36 cellular contexts compared by ENCODE assay signal in the genomic region with DNA sequence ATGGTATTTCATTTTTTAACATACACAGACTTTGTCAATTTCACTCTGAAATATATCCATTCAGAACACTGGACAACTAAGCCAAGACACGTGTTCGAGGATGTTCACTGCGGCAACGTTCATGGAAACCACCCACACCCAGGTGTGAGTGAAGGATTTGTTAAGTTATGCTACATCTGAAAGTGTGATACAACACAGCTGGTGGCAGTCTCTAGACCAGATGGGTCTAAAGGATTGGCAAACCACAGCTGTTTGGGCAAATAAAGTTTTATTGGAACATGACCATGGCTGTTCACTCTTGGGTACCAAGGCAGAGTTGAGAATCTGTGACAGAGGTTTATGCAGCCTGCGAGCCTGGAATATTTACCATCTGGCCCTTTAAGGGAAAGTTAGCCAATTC. TPM values are rescaled to one million over a fixed set of nuclear protein-coding genes. Genes with fewer than 3 reads are reported as not detected.
"Had no signal": no experiment of that assay in that cellular context is flagged by ENCODE, and none has a peak within 500 bp of the region (broad histone marks: within the 10 kb centered on the region; RNA-seq: fewer than 3 reads in every experiment).

No MANE protein-coding gene starts in this region.

- H3K4me1 ChIP-seq: adrenal gland, body of pancreas, esophagus muscularis mucosa, foreskin keratinocyte, gastroesophageal sphincter, heart right ventricle had no signal

- H3K27me3 ChIP-seq: adrenal gland, body of pancreas, esophagus muscularis mucosa, foreskin keratinocyte, gastroesophageal sphincter, heart right ventricle had no signal

- H3K9me3 Mint-ChIP-seq: activated B cell treated with CpG ODN at 0.5 μM for 24 hours; activated CD4-positive, alpha-beta memory T cell treated with anti-CD3 and anti-CD28 coated beads for 36 hours; activated CD4-positive, alpha-beta T cell treated with anti-CD3 and anti-CD28 coated beads, Interleukin-2, amount 10 ng/mL, durations not matched to agents 24 days and 14 days; activated naive CD4-positive, alpha-beta T cell treated with anti-CD3 and anti-CD28 coated beads for 36 hours; activated naive CD4-positive, alpha-beta T cell treated with anti-CD3 and anti-CD28 coated beads, Interleukin-2, amount 50 U/mL, for 24 hours; activated naive CD8-positive, alpha-beta T cell treated with anti-CD3 and anti-CD28 coated beads for 36 hours; activated naive CD8-positive, alpha-beta T cell treated with anti-CD3 and anti-CD28 coated beads, Interleukin-2, amount 50 U/mL, for 24 hours; activated T-helper 1 cell treated with anti-CD3 and anti-CD28 coated beads, Interleukin-12 subunit alpha, Interleukin-12 subunit beta, Interleukin-2, Interleukin-4 antibody, amounts not matched to agents 30 ng/mL and 10 ng/mL and 1 ng/mL, durations not matched to agents 14 hours and 24 hours and 36 hours; activated T-helper 2 cell treated with anti-CD3 and anti-CD28 coated beads, Interferon-gamma antibody, Interleukin-2, Interleukin-4, amounts not matched to agents 10 μg/mL and 5 μg/mL and 100 μg/mL, durations not matched to agents 14 hours and 24 hours and 36 hours; effector memory CD8-positive, alpha-beta T cell; T-helper 2 cell treated with Interferon-gamma antibody and Interleukin-4, amounts not matched to agents 5 μg/mL and 100 μg/mL, for 36 hours had no signal

- H3K9me3 ChIP-seq: adrenal gland, body of pancreas, esophagus muscularis mucosa, gastroesophageal sphincter, heart right ventricle had no signal

- DNase-seq: activated B cell treated with CpG ODN at 0.5 μM for 24 hours; activated CD4-positive, alpha-beta memory T cell treated with anti-CD3 and anti-CD28 coated beads for 36 hours; activated CD4-positive, alpha-beta T cell treated with anti-CD3 and anti-CD28 coated beads, Interleukin-2, amount 10 ng/mL, durations not matched to agents 24 days and 14 days; activated CD8-positive, alpha-beta memory T cell treated with anti-CD3 and anti-CD28 coated beads, Interleukin-2, amount 10 ng/mL, durations not matched to agents 7 days and 5 days; activated CD8-positive, alpha-beta memory T cell treated with anti-CD3 and anti-CD28 coated beads, Interleukin-2, amount 50 U/mL, for 4 hours; activated CD8-positive, alpha-beta T cell treated with anti-CD3 and anti-CD28 coated beads, Interleukin-2, amount 10 ng/mL, durations not matched to agents 7 days and 5 days; activated effector memory CD4-positive, alpha-beta T cell treated with anti-CD3 and anti-CD28 coated beads, Interleukin-2, amount 50 U/mL, for 16 hours; activated naive CD4-positive, alpha-beta T cell treated with anti-CD3 and anti-CD28 coated beads for 36 hours; activated naive CD8-positive, alpha-beta T cell treated with anti-CD3 and anti-CD28 coated beads for 36 hours; activated naive CD8-positive, alpha-beta T cell treated with anti-CD3 and anti-CD28 coated beads, Interleukin-2, amount 50 U/mL, for 24 hours; activated T-cell treated with anti-CD3 and anti-CD28 coated beads, Interleukin-2, amount 50 U/mL, for 1 hour; activated T-cell treated with anti-CD3 and anti-CD28 coated beads, Interleukin-2, amount 50 U/mL, for 48 hours; adrenal gland; amygdala; body of pancreas; caudate nucleus; cortex of kidney; dermis blood vessel endothelial cell; effector CD4-positive, alpha-beta T cell; effector memory CD8-positive, alpha-beta T cell; erythroblast; foreskin keratinocyte; heart right ventricle; T-helper 17 cell; T1000; WERI-Rb-1 had no signal

- ATAC-seq: activated CD4-positive, CD25-positive, alpha-beta regulatory T cell treated with anti-CD3 and anti-CD28 coated beads, Interleukin-2, amount 50 U/mL, for 24 hours; activated CD8-positive, alpha-beta memory T cell treated with anti-CD3 and anti-CD28 coated beads, Interleukin-2, amount 10 ng/mL, durations not matched to agents 7 days and 5 days; activated CD8-positive, alpha-beta T cell treated with anti-CD3 and anti-CD28 coated beads, Interleukin-2, amount 10 ng/mL, durations not matched to agents 7 days and 5 days; activated naive CD8-positive, alpha-beta T cell treated with anti-CD3 and anti-CD28 coated beads, Interleukin-2, amount 50 U/mL, for 24 hours; body of pancreas; effector memory CD8-positive, alpha-beta T cell; foreskin keratinocyte; gastroesophageal sphincter; heart right ventricle; T-helper 17 cell had no signal

- H3K36me3 ChIP-seq: adrenal gland, esophagus muscularis mucosa, gastroesophageal sphincter, heart right ventricle, WERI-Rb-1 had no signal

- H3K4me3 ChIP-seq: adrenal gland, body of pancreas, esophagus muscularis mucosa, gastroesophageal sphincter, heart right ventricle had no signal

- H3K4me1 Mint-ChIP-seq: activated B cell treated with CpG ODN at 0.5 μM for 24 hours; activated CD4-positive, alpha-beta T cell treated with anti-CD3 and anti-CD28 coated beads, Interleukin-2, amount 10 ng/mL, durations not matched to agents 24 days and 14 days; activated CD8-positive, alpha-beta memory T cell treated with anti-CD3 and anti-CD28 coated beads, Interleukin-2, amount 10 ng/mL, durations not matched to agents 7 days and 5 days; activated naive CD4-positive, alpha-beta T cell treated with anti-CD3 and anti-CD28 coated beads, Interleukin-2, amount 50 U/mL, for 24 hours; activated naive CD8-positive, alpha-beta T cell treated with anti-CD3 and anti-CD28 coated beads for 36 hours; activated naive CD8-positive, alpha-beta T cell treated with anti-CD3 and anti-CD28 coated beads, Interleukin-2, amount 50 U/mL, for 24 hours had no signal

- H3K27ac Mint-ChIP-seq: activated B cell treated with CpG ODN at 0.5 μM for 24 hours; activated CD4-positive, alpha-beta memory T cell treated with anti-CD3 and anti-CD28 coated beads for 36 hours; activated CD4-positive, alpha-beta T cell treated with anti-CD3 and anti-CD28 coated beads, Interleukin-2, amount 10 ng/mL, durations not matched to agents 24 days and 14 days; activated CD8-positive, alpha-beta memory T cell treated with anti-CD3 and anti-CD28 coated beads, Interleukin-2, amount 10 ng/mL, durations not matched to agents 7 days and 5 days; activated CD8-positive, alpha-beta T cell treated with anti-CD3 and anti-CD28 coated beads, Interleukin-2, amount 10 ng/mL, durations not matched to agents 7 days and 5 days; activated naive CD4-positive, alpha-beta T cell treated with anti-CD3 and anti-CD28 coated beads for 36 hours; activated naive CD4-positive, alpha-beta T cell treated with anti-CD3 and anti-CD28 coated beads, Interleukin-2, amount 50 U/mL, for 24 hours; activated naive CD8-positive, alpha-beta T cell treated with anti-CD3 and anti-CD28 coated beads for 36 hours; activated naive CD8-positive, alpha-beta T cell treated with anti-CD3 and anti-CD28 coated beads, Interleukin-2, amount 50 U/mL, for 24 hours; activated T-helper 1 cell treated with anti-CD3 and anti-CD28 coated beads, Interleukin-12 subunit alpha, Interleukin-12 subunit beta, Interleukin-2, Interleukin-4 antibody, amounts not matched to agents 30 ng/mL and 10 ng/mL and 1 ng/mL, durations not matched to agents 14 hours and 24 hours and 36 hours; activated T-helper 2 cell treated with anti-CD3 and anti-CD28 coated beads, Interferon-gamma antibody, Interleukin-2, Interleukin-4, amounts not matched to agents 10 μg/mL and 5 μg/mL and 100 μg/mL, durations not matched to agents 14 hours and 24 hours and 36 hours; effector memory CD8-positive, alpha-beta T cell; T-helper 17 cell; T-helper 2 cell treated with Interferon-gamma antibody and Interleukin-4, amounts not matched to agents 5 μg/mL and 100 μg/mL, for 36 hours had no signal

- H3K27me3 Mint-ChIP-seq: activated B cell treated with CpG ODN at 0.5 μM for 24 hours; activated CD4-positive, alpha-beta memory T cell treated with anti-CD3 and anti-CD28 coated beads for 36 hours; activated CD4-positive, alpha-beta T cell treated with anti-CD3 and anti-CD28 coated beads, Interleukin-2, amount 10 ng/mL, durations not matched to agents 24 days and 14 days; activated CD8-positive, alpha-beta memory T cell treated with anti-CD3 and anti-CD28 coated beads, Interleukin-2, amount 10 ng/mL, durations not matched to agents 7 days and 5 days; activated naive CD4-positive, alpha-beta T cell treated with anti-CD3 and anti-CD28 coated beads, Interleukin-2, amount 50 U/mL, for 24 hours; activated naive CD8-positive, alpha-beta T cell treated with anti-CD3 and anti-CD28 coated beads for 36 hours; activated naive CD8-positive, alpha-beta T cell treated with anti-CD3 and anti-CD28 coated beads, Interleukin-2, amount 50 U/mL, for 24 hours; effector memory CD8-positive, alpha-beta T cell; T-helper 17 cell had no signal

- H3K27ac ChIP-seq: adrenal gland, body of pancreas, esophagus muscularis mucosa, foreskin keratinocyte, gastroesophageal sphincter, heart right ventricle, WERI-Rb-1 had no signal

- H3K4me3 Mint-ChIP-seq: activated B cell treated with CpG ODN at 0.5 μM for 24 hours; activated CD4-positive, alpha-beta memory T cell treated with anti-CD3 and anti-CD28 coated beads for 36 hours; activated CD4-positive, alpha-beta T cell treated with anti-CD3 and anti-CD28 coated beads, Interleukin-2, amount 10 ng/mL, durations not matched to agents 24 days and 14 days; activated CD8-positive, alpha-beta memory T cell treated with anti-CD3 and anti-CD28 coated beads, Interleukin-2, amount 10 ng/mL, durations not matched to agents 7 days and 5 days; activated CD8-positive, alpha-beta T cell treated with anti-CD3 and anti-CD28 coated beads, Interleukin-2, amount 10 ng/mL, durations not matched to agents 7 days and 5 days; activated naive CD4-positive, alpha-beta T cell treated with anti-CD3 and anti-CD28 coated beads for 36 hours; activated naive CD4-positive, alpha-beta T cell treated with anti-CD3 and anti-CD28 coated beads, Interleukin-2, amount 50 U/mL, for 24 hours; activated naive CD8-positive, alpha-beta T cell treated with anti-CD3 and anti-CD28 coated beads for 36 hours; activated naive CD8-positive, alpha-beta T cell treated with anti-CD3 and anti-CD28 coated beads, Interleukin-2, amount 50 U/mL, for 24 hours; activated T-helper 1 cell treated with anti-CD3 and anti-CD28 coated beads, Interleukin-12 subunit alpha, Interleukin-12 subunit beta, Interleukin-2, Interleukin-4 antibody, amounts not matched to agents 30 ng/mL and 10 ng/mL and 1 ng/mL, durations not matched to agents 14 hours and 24 hours and 36 hours; effector memory CD8-positive, alpha-beta T cell; T-helper 17 cell; T-helper 2 cell treated with Interferon-gamma antibody and Interleukin-4, amounts not matched to agents 5 μg/mL and 100 μg/mL, for 36 hours had no signal

- H3K36me3 Mint-ChIP-seq: activated CD4-positive, alpha-beta memory T cell treated with anti-CD3 and anti-CD28 coated beads for 36 hours; activated CD8-positive, alpha-beta memory T cell treated with anti-CD3 and anti-CD28 coated beads, Interleukin-2, amount 10 ng/mL, durations not matched to agents 7 days and 5 days; activated naive CD4-positive, alpha-beta T cell treated with anti-CD3 and anti-CD28 coated beads, Interleukin-2, amount 50 U/mL, for 24 hours; activated naive CD8-positive, alpha-beta T cell treated with anti-CD3 and anti-CD28 coated beads for 36 hours had no signal

- FAIRE-seq: colon had no signal

RNA-seq across cellular contexts. Expression of a gene that starts 12.0 kb away (rescaled TPM):
- total RNA-seq: activated CD4-positive, alpha-beta T cell treated with anti-CD3 and anti-CD28 coated beads, Interleukin-2, amount 10 ng/mL, durations not matched to agents 24 days and 14 days; activated CD8-positive, alpha-beta memory T cell treated with anti-CD3 and anti-CD28 coated beads for 36 hours; activated naive CD4-positive, alpha-beta T cell treated with anti-CD3 and anti-CD28 coated beads for 36 hours; activated naive CD8-positive, alpha-beta T cell treated with anti-CD3 and anti-CD28 coated beads for 36 hours; body of pancreas; dermis blood vessel endothelial cell; foreskin keratinocyte; glomerular endothelial cell had no signal
